ENCODE assay signal across 18 cellular contexts in genomic region chr9:121930970-121931369, GRCh38.
"Had no signal": no experiment of that assay in that cellular context is flagged by ENCODE, and none has a peak within 500 bp of the region (broad histone marks: within the 10 kb centered on the region; RNA-seq: fewer than 3 reads in every experiment).

No MANE protein-coding gene starts in this region.

- H3K27me3 ChIP-seq: breast epithelium, colonic mucosa, dorsolateral prefrontal cortex, esophagus squamous epithelium, gastroesophageal sphincter had no signal

- H3K4me3 ChIP-seq: breast epithelium, colonic mucosa, dorsolateral prefrontal cortex, esophagus squamous epithelium, gastroesophageal sphincter, thoracic aorta had no signal

- H3K4me1 ChIP-seq: breast epithelium, colonic mucosa, gastroesophageal sphincter had no signal

- H3K9me3 ChIP-seq: breast epithelium, colonic mucosa, esophagus squamous epithelium, gastroesophageal sphincter, thoracic aorta had no signal

- H3K36me3 ChIP-seq: breast epithelium, colonic mucosa, esophagus squamous epithelium, thoracic aorta had no signal

- ATAC-seq: activated CD4-positive, CD25-positive, alpha-beta regulatory T cell treated with anti-CD3 and anti-CD28 coated beads, Interleukin-2, amount 50 U/mL, for 24 hours; activated T-cell treated with anti-CD3 and anti-CD28 coated beads, Interleukin-2, amount 50 U/mL, for 4 hours; effector memory CD8-positive, alpha-beta T cell; gastroesophageal sphincter; natural killer cell treated with Interleukin-12 subunit alpha and Interleukin-12 subunit beta and Interleukin-15 and Interleukin-18, amount 100 ng/mL, for 72 hours had no signal

- DNase-seq: activated CD4-positive, alpha-beta T cell treated with anti-CD3 and anti-CD28 coated beads, Interleukin-2, amount 10 ng/mL, durations not matched to agents 24 days and 14 days; activated naive CD4-positive, alpha-beta T cell treated with Interleukin-2 at 50 U/mL for 16 hours; activated naive CD8-positive, alpha-beta T cell treated with anti-CD3 and anti-CD28 coated beads for 36 hours; activated T-cell treated with anti-CD3 and anti-CD28 coated beads, Interleukin-2, amount 50 U/mL, for 4 hours; colonic mucosa; dorsolateral prefrontal cortex; effector memory CD8-positive, alpha-beta T cell; esophagus squamous epithelium; head of caudate nucleus; hypothalamus; midbrain; stimulated activated CD4-positive, alpha-beta T cell treated with anti-CD3 and anti-CD28 coated beads, Interleukin-4, amount 100 ng/mL, for 24 hours; stimulated activated naive CD4-positive, alpha-beta T cell treated with Interleukin-2 at 50 U/mL for 16 hours had no signal

- H3K27ac ChIP-seq: breast epithelium, colonic mucosa, dorsolateral prefrontal cortex, esophagus squamous epithelium, gastroesophageal sphincter, thoracic aorta had no signal
